11 cellular contexts compared by ENCODE assay signal in genomic region chr12:6376965-6377666, GRCh38. TPM values are rescaled to one million over a fixed set of nuclear protein-coding genes. Genes with fewer than 3 reads are reported as not detected.
DNase-seq lines count a peak whose midpoint lies in the region; ATAC-seq and TF ChIP-seq lines count a peak whose summit lies in the region.
"Had no signal": no experiment of that assay in that cellular context is flagged by ENCODE, and none has a peak within 500 bp of the region (broad histone marks: within the 10 kb centered on the region; RNA-seq: fewer than 3 reads in every experiment).

No MANE protein-coding gene starts in this region.

- peaks cover 31% of the 10 kb centered on the region for H3K4me1 Mint-ChIP-seq in CD4-positive, alpha-beta T cell (ENCODE audit: low read depth)
- H3K4me1 Mint-ChIP-seq in effector memory CD8-positive, alpha-beta T cell (ENCODE audit: low read depth in 2 of 2), result peaks cover 11 to 26% of the 10 kb centered on the region in 2 donors

- H3K9me3 Mint-ChIP-seq in CD4-positive, alpha-beta T cell, result no peaks in the 10 kb centered on the region
- no peaks in the 10 kb centered on the region for H3K9me3 Mint-ChIP-seq in effector memory CD8-positive, alpha-beta T cell
- H3K9me3 Mint-ChIP-seq: activated naive CD4-positive, alpha-beta T cell treated with anti-CD3 and anti-CD28 coated beads, Interleukin-2, amount 50 U/mL, for 72 hours had no signal

- peak overlapping the region; percentile 58 for H3K27ac Mint-ChIP-seq in CD4-positive, alpha-beta T cell
- peak overlapping the region; percentile 11 to 55 for H3K27ac Mint-ChIP-seq in effector memory CD8-positive, alpha-beta T cell

- CTCF ChIA-PET in CD4-positive, alpha-beta T cell (lab: Charles Lee), result no interaction called here

- peaks cover 10% of the 10 kb centered on the region for H3K4me1 ChIP-seq in MM.1S (ENCODE audit: low read length)

- no peaks in the 10 kb centered on the region for H4K20me1 ChIP-seq in MM.1S (ENCODE audit: insufficient read depth, low read length)

- H3K36me3 Mint-ChIP-seq in CD4-positive, alpha-beta T cell (ENCODE audit: low read depth), result no peaks in the 10 kb centered on the region
- H3K36me3 Mint-ChIP-seq in effector memory CD8-positive, alpha-beta T cell (ENCODE audit: insufficient read depth), result no peaks in the 10 kb centered on the region
- H3K36me3 Mint-ChIP-seq: activated naive CD4-positive, alpha-beta T cell treated with anti-CD3 and anti-CD28 coated beads, Interleukin-2, amount 50 U/mL, for 72 hours had no signal

- H3K27me3 Mint-ChIP-seq in CD4-positive, alpha-beta T cell, result peaks cover 14% of the 10 kb centered on the region
- peaks cover 22 to 28% of the 10 kb centered on the region in 2 donors for H3K27me3 Mint-ChIP-seq in effector memory CD8-positive, alpha-beta T cell

- no peaks in the 10 kb centered on the region for H3K27me3 ChIP-seq in CD4-positive, alpha-beta T cell (ENCODE audit: control insufficient read depth, insufficient read depth, low read length)
- no peaks in the 10 kb centered on the region; the same call in 1 of the 2 replicates for H3K27me3 ChIP-seq in MM.1S (replicated peaks; ENCODE audit: insufficient read depth, low read length)

- H2AFZ ChIP-seq in MM.1S (ENCODE audit: low read length), result peak overlapping the region; percentile 43

- H3K4me3 ChIP-seq in MM.1S (ENCODE audit: low read length), result no peak overlapping the region
- H3K4me3 ChIP-seq: SK-N-MC had no signal

- no peak for TF ChIP-seq CTCF in CD4-positive, alpha-beta T cell (IDR thresholded peaks at IDR 0.05)
- TF ChIP-seq CTCF in MM.1S (IDR thresholded peaks at IDR 0.05; ENCODE audit: low read length), result no peak
- TF ChIP-seq CTCF in omental fat pad (IDR thresholded peaks at IDR 0.05), result no peak

- no peak overlapping the region for H3K27ac ChIP-seq in CD4-positive, alpha-beta T cell (ENCODE audit: low read depth, low read length)
- H3K27ac ChIP-seq in MM.1S (ENCODE audit: low read length), result no peak overlapping the region
- H3K27ac ChIP-seq: KMS-11, SK-N-MC had no signal

- H3K4me2 ChIP-seq in MM.1S (ENCODE audit: low read depth, low read length), result peak overlapping the region; percentile 32
- H3K4me2 ChIP-seq: KMS-11 had no signal

- H3K79me2 ChIP-seq in MM.1S (ENCODE audit: low read length), result no peaks in the 10 kb centered on the region

- ATAC-seq in CD4-positive, alpha-beta T cell (ENCODE audit: poor library complexity), result peak; percentile 58
- peak; percentile 68 for ATAC-seq in effector memory CD8-positive, alpha-beta T cell (replicated peaks)
- ATAC-seq in omental fat pad (ENCODE audit: low FRiP score), result no peak

- POLR2A ChIA-PET in CD4-positive, alpha-beta T cell (lab: Charles Lee), result no interaction called here

- H3K9me2 ChIP-seq in MM.1S (replicated peaks; ENCODE audit: insufficient read depth, low read length), result no peaks in the 10 kb centered on the region

- no peak overlapping the region for H3K9ac ChIP-seq in MM.1S (ENCODE audit: low read length)
- H3K9ac ChIP-seq: KMS-11 had no signal

- H3K4me3 Mint-ChIP-seq in CD4-positive, alpha-beta T cell, result peak overlapping the region; percentile 60
- peak overlapping the region; percentile 57 to 69 for H3K4me3 Mint-ChIP-seq in effector memory CD8-positive, alpha-beta T cell

- no peaks in the 10 kb centered on the region for H3K36me3 ChIP-seq in MM.1S (replicated peaks; ENCODE audit: insufficient read depth, low read length)

- no peaks in the 10 kb centered on the region for H3F3A ChIP-seq in MM.1S (ENCODE audit: insufficient read depth, low read length)

- H3K9me3 ChIP-seq in CD4-positive, alpha-beta T cell (ENCODE audit: control insufficient read depth, low read length), result no peaks in the 10 kb centered on the region
- no peaks in the 10 kb centered on the region for H3K9me3 ChIP-seq in MM.1S (replicated peaks; ENCODE audit: insufficient read depth, low read length)

- intact Hi-C loops in CD4-positive, alpha-beta T cell (cut with DNase I, micrococcal nuclease), result loop anchor here in 1 of 2 experiments (5.0 kb wide), 1 partner anchor 35 kb away; no protein-coding TSS in a partner anchor

- DNase-seq in CD4-positive, alpha-beta T cell, result no peak
- DNase-seq in MM.1S, result no peak
- no peak for DNase-seq in effector memory CD8-positive, alpha-beta T cell
- peak; percentile 7 for DNase-seq in omental fat pad (ENCODE audit: low spot score)
- DNase-seq in iPS-NIHi7 (ENCODE audit: extremely low spot score), result no peak
- no peak for DNase-seq in HCEC 1CT
- DNase-seq in KG1 (lab: John Stamatoyannopoulos, UW), result no peak
- DNase-seq in kidney tubule cell (ENCODE audit: low spot score), result no peak

RNA-seq across cellular contexts. Expression of gene SCNN1A, which starts 1.8 kb away (rescaled TPM):
- total RNA-seq in CD4-positive, alpha-beta T cell, result 1 to 10 TPM; 1.1 to 2.0 TPM
- 10 to 100 TPM in 3 of 4 donors, 1 to 10 TPM in 1; 1.9 to 29.0 (median 15.7) TPM for total RNA-seq in omental fat pad

RNA-seq across cellular contexts. Expression of gene LTBR, which starts 6.8 kb away (rescaled TPM):
- under 1 TPM; 0.38 to 0.67 TPM for total RNA-seq in CD4-positive, alpha-beta T cell
- 100 to 1,000 TPM in 3 of 4 donors, 10 to 100 TPM in 1; 99.9 to 171 (median 142) TPM for total RNA-seq in omental fat pad

RNA-seq across cellular contexts. Expression of gene TNFRSF1A, which starts 35.2 kb away (rescaled TPM):
- 10 to 100 TPM; 16.3 to 19.2 TPM for total RNA-seq in CD4-positive, alpha-beta T cell
- total RNA-seq in omental fat pad, result 100 to 1,000 TPM; 279 to 689 (median 317) TPM

Comparison
In these comparisons a context has a peak if more than half of its experiments do, and no peak if none do; other contexts are left out.
1. RNA of gene LTBR, which starts 6.8 kb away (total RNA-seq): 99.9 to 171 TPM in omental fat pad; 0.38 to 0.67 TPM in CD4-positive, alpha-beta T cell; every median in the first group is over 10 times any median in the second.
2. RNA of gene TNFRSF1A, which starts 35.2 kb away (total RNA-seq): 279 to 689 TPM in omental fat pad; 16.3 to 19.2 TPM in CD4-positive, alpha-beta T cell; every median in the first group is over 10 times any median in the second.